Comparison of ENCODE assay signal across 2 cellular contexts in genomic region chr13:77915676-77916075, GRCh38.
TF ChIP-seq lines count a peak whose summit lies in the region.

No MANE protein-coding gene starts in this region.

TF ChIP-seq in IMR-90, 13 proteins besides CTCF, POLR2A, EP300 and RAD21:
- TF ChIP-seq RCOR1 (IDR thresholded peaks at IDR 0.05; ENCODE audit: insufficient replicate concordance, low read length) (no peak), MAZ (IDR thresholded peaks at IDR 0.05; ENCODE audit: borderline replicate concordance, low read depth, low read length) (no peak), ELK1 (IDR thresholded peaks at IDR 0.05; ENCODE audit: borderline replicate concordance, low read depth, low read length) (no peak), USF2 (IDR thresholded peaks at IDR 0.05; ENCODE audit: low read depth, low read length) (no peak), BHLHE40 (IDR thresholded peaks at IDR 0.05; ENCODE audit: low read depth, low read length) (no peak), CHD1 (IDR thresholded peaks at IDR 0.05; ENCODE audit: low read depth, low read length) (no peak), RFX5 (IDR thresholded peaks at IDR 0.05; ENCODE audit: low read depth, low read length) (no peak), NFE2L2 (IDR thresholded peaks at IDR 0.05; ENCODE audit: low read depth, low read length) (no peak), FOS (IDR thresholded peaks at IDR 0.05; ENCODE audit: low read depth, low read length) (no peak), CEBPB (IDR thresholded peaks at IDR 0.05; ENCODE audit: low read depth, low read length) (no peak), MXI1 (IDR thresholded peaks at IDR 0.05; ENCODE audit: borderline replicate concordance, low read depth, low read length) (no peak)

TF ChIP-seq in H1, 55 proteins besides CTCF, POLR2A, EP300 and RAD21:
- no peak for TF ChIP-seq CHD7 (IDR thresholded peaks at IDR 0.05; ENCODE audit: insufficient replicate concordance, low read length)
- TF ChIP-seq SIN3A (conservative IDR thresholded peaks at IDR 0.05 in 1 of 2, IDR thresholded peaks at IDR 0.05 in 1 of 2; ENCODE audit: low read depth in 1 of 2, low read length in 2 of 2), result no peak
- no peak for TF ChIP-seq CBX8 (IDR thresholded peaks at IDR 0.05; ENCODE audit: borderline replicate concordance, low read depth, low read length)
- no peak for TF ChIP-seq CEBPB (IDR thresholded peaks at IDR 0.05; ENCODE audit: low read depth, low read length)
- no peak for TF ChIP-seq HDAC6 (IDR thresholded peaks at IDR 0.05; ENCODE audit: low read depth, low read length)
- no peak for TF ChIP-seq EGR1 (IDR thresholded peaks at IDR 0.05; ENCODE audit: borderline replicate concordance, low read depth, low read length)
- no peak for TF ChIP-seq SUZ12 (IDR thresholded peaks at IDR 0.05; ENCODE audit: low read length)
- no peak for TF ChIP-seq NANOG (IDR thresholded peaks at IDR 0.05; ENCODE audit: insufficient read depth, low read depth, low read length, poor library complexity, severe bottlenecking)
- TF ChIP-seq POLR2AphosphoS5 (IDR thresholded peaks at IDR 0.05; ENCODE audit: low read depth, low read length), result no peak
- no peak for TF ChIP-seq PHF8 (conservative IDR thresholded peaks at IDR 0.05; ENCODE audit: low read depth, low read length)
- no peak for TF ChIP-seq ATF2 (IDR thresholded peaks at IDR 0.05; ENCODE audit: low read length)
- no peak for TF ChIP-seq GABPA (IDR thresholded peaks at IDR 0.05; ENCODE audit: borderline replicate concordance, insufficient read depth, low read length)
- no peak for TF ChIP-seq BRCA1 (IDR thresholded peaks at IDR 0.05; ENCODE audit: low read depth, low read length)
- TF ChIP-seq CHD1 (IDR thresholded peaks at IDR 0.05; ENCODE audit: low read depth, low read length), result no peak
- no peak for TF ChIP-seq SIX5 (IDR thresholded peaks at IDR 0.05; ENCODE audit: low read depth, low read length)
- no peak for TF ChIP-seq USF2 (IDR thresholded peaks at IDR 0.05; ENCODE audit: low read length)
- no peak for TF ChIP-seq EZH2 (IDR thresholded peaks at IDR 0.05; ENCODE audit: low read depth, low read length, severe bottlenecking)
- no peak for TF ChIP-seq JUN (IDR thresholded peaks at IDR 0.05; ENCODE audit: low read depth, low read length)
TF ChIP-seq in H1: peak in this region for 0.
